8 cellular contexts compared by ENCODE assay signal in genomic region chr17:11996722-11997146, GRCh38. TPM values are rescaled to one million over a fixed set of nuclear protein-coding genes. Genes with fewer than 3 reads are reported as not detected.
DNase-seq lines count a peak whose midpoint lies in the region; ATAC-seq, FAIRE-seq and TF ChIP-seq lines count a peak whose summit lies in the region.

No MANE protein-coding gene starts in this region.

- no peaks in the 10 kb centered on the region for H3K27me3 ChIP-seq in osteoblast (ENCODE audit: insufficient read depth, low read length)

- H3K9me3 ChIP-seq in osteoblast (ENCODE audit: low read depth, low read length): no peaks in the 10 kb centered on the region

- H3K79me2 ChIP-seq in osteoblast (ENCODE audit: insufficient read depth, low read length): peaks cover 9% of the 10 kb centered on the region

- peaks cover 9% of the 10 kb centered on the region for H3K36me3 ChIP-seq in osteoblast (ENCODE audit: insufficient read depth, low read length)

- peaks cover 14% of the 10 kb centered on the region for H3K4me1 ChIP-seq in osteoblast (ENCODE audit: insufficient read depth, low read length)

- no peak for FAIRE-seq in D721Med (lab: Jason Lieb, UNC)

- TF ChIP-seq CTCF in osteoblast (IDR thresholded peaks at IDR 0.05; ENCODE audit: extremely low read depth, low read depth, low read length) (no peak), D721Med (IDR thresholded peaks at IDR 0.05; ENCODE audit: insufficient read depth, missing control alignments) (no peak)

- H3K4me2 ChIP-seq in osteoblast (ENCODE audit: insufficient read depth, low read length): peak overlapping the region; percentile 95

- DNase-seq in Ammon's horn (ENCODE audit: low spot score) (peak; percentile 63), NCI-H226 (peak; percentile 20), glomerular visceral epithelial cell (ENCODE audit: extremely low spot score) (peak; percentile 54), osteoblast (ENCODE audit: insufficient read length, low spot score, missing footprints) (peak; percentile 80), D721Med (ENCODE audit: insufficient read length, low spot score) (no peak)

- peak overlapping the region; percentile 95 for H3K4me3 ChIP-seq in osteoblast (ENCODE audit: insufficient read depth, low read length)

- peak overlapping the region; percentile 93 for H2AFZ ChIP-seq in osteoblast (ENCODE audit: low read length)

- no peaks in the 10 kb centered on the region for H3K9me3 Mint-ChIP-seq in activated naive CD8-positive, alpha-beta T cell (ENCODE audit: low read depth)

- no peaks in the 10 kb centered on the region for H3K36me3 Mint-ChIP-seq in activated naive CD8-positive, alpha-beta T cell

- peak; percentile 37 for ATAC-seq in GM18867 (IDR thresholded peaks at IDR 0.05; ENCODE audit: unreplicated experiment)
- peak; percentile 37 for ATAC-seq in HG03025 (IDR thresholded peaks at IDR 0.05; ENCODE audit: low FRiP score, unreplicated experiment)

- peaks cover 24% of the 10 kb centered on the region for H3K4me1 Mint-ChIP-seq in activated naive CD8-positive, alpha-beta T cell (ENCODE audit: low read depth)

- peak overlapping the region; percentile 98 for H3K4me3 Mint-ChIP-seq in activated naive CD8-positive, alpha-beta T cell

- H4K20me1 ChIP-seq in osteoblast (ENCODE audit: insufficient read depth, low read length): no peaks in the 10 kb centered on the region

- no peaks in the 10 kb centered on the region for H3K27me3 Mint-ChIP-seq in activated naive CD8-positive, alpha-beta T cell

- peak overlapping the region; percentile 94 for H3K27ac Mint-ChIP-seq in activated naive CD8-positive, alpha-beta T cell

- peak overlapping the region; percentile 87 for H3K27ac ChIP-seq in osteoblast (ENCODE audit: low read depth, low read length)

RNA-seq across cellular contexts. Expression of gene ZNF18, which starts 0.5 kb away (rescaled TPM):
- total RNA-seq in osteoblast: 13.0 and 13.4 TPM in 2 replicates

RNA-seq across cellular contexts. Expression of gene MAP2K4, which starts 23.9 kb away (rescaled TPM):
- 40.9 and 41.8 TPM in 2 replicates for total RNA-seq in osteoblast
